11 cellular contexts compared by ENCODE assay signal in the genomic region with DNA sequence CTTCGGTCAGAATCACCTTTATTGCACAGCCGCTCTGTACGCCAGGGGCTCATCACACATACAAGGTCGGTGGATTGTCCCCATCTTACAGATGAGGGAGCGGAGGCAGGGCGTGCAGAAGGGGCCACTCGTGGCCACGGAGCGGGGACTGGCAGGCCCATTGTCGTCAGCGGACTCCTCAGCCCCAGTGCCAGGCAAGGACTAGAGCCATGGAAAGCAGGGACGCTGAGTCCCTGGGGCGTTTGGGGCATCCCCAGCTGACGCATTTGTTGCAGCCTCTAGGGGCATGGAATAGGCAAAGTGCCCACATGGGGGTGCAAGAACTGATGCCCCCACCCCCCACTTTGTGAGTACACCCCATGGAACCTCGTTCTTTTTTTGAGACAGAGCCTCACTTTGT. TPM values are rescaled to one million over a fixed set of nuclear protein-coding genes. Genes with fewer than 3 reads are reported as not detected.
DNase-seq lines count a peak whose midpoint lies in the region; ATAC-seq, FAIRE-seq and TF ChIP-seq lines count a peak whose summit lies in the region.
"Had no signal": no experiment of that assay in that cellular context is flagged by ENCODE, and none has a peak within 500 bp of the region (broad histone marks: within the 10 kb centered on the region; RNA-seq: fewer than 3 reads in every experiment).

No MANE protein-coding gene starts in this region.

- H3K27ac ChIP-seq in OCI-LY1 (ENCODE audit: low read depth, low read length, poor library complexity, severe bottlenecking) (no peak overlapping the region), GM12878 (ENCODE audit: control insufficient read depth, insufficient read depth) (no peak overlapping the region), stomach (no peak overlapping the region)

- peaks cover 14 to 30% of the 10 kb centered on the region in 2 donors for H3K36me3 Mint-ChIP-seq in activated T-cell treated with anti-CD3 and anti-CD28 coated beads, Interleukin-2, amount 50 U/mL, for 72 hours (ENCODE audit: insufficient read depth in 2 of 2)
- peaks cover 47% of the 10 kb centered on the region for H3K36me3 Mint-ChIP-seq in stimulated activated effector memory CD8-positive, alpha-beta T cell treated with anti-CD3 and anti-CD28 coated beads, Interleukin-12 subunit alpha, Interleukin-12 subunit beta, amount 100 ng/mL, for 72 hours

- H3K9me3 ChIP-seq in OCI-LY1 (ENCODE audit: low read length): no peaks in the 10 kb centered on the region
- no peaks in the 10 kb centered on the region for H3K9me3 ChIP-seq in GM12878 (replicated peaks; ENCODE audit: control insufficient read depth, insufficient read depth, low read length)
- no peaks in the 10 kb centered on the region for H3K9me3 ChIP-seq in stomach
- H3K9me3 ChIP-seq: transverse colon had no signal

- intact Hi-C loops in GM12878 (cut with micrococcal nuclease; ENCODE audit: unreplicated experiment) (no loop called here), stomach (cut with DNase I; ENCODE audit: low total_unique reads) (no loop called here)

- peaks cover 95% of the 10 kb centered on the region for H3K4me1 Mint-ChIP-seq in activated T-cell treated with anti-CD3 and anti-CD28 coated beads, Interleukin-2, amount 50 U/mL, for 72 hours (ENCODE audit: low read depth)
- peaks cover 75% of the 10 kb centered on the region for H3K4me1 Mint-ChIP-seq in stimulated activated effector memory CD8-positive, alpha-beta T cell treated with anti-CD3 and anti-CD28 coated beads, Interleukin-12 subunit alpha, Interleukin-12 subunit beta, amount 100 ng/mL, for 72 hours

- TF ChIP-seq EP300 in GM12878 (IDR thresholded peaks at IDR 0.05; ENCODE audit: borderline replicate concordance in 1 of 2, control insufficient read depth in 1 of 2, low read depth in 2 of 2, low read length in 2 of 2) (no peak), stomach (IDR thresholded peaks at IDR 0.05) (no peak)

- CTCF ChIA-PET in GM12878 (lab: Yijun Ruan, JAX): interaction anchor here (1.1 kb wide), 1 partner anchor 95 kb away, joined by 3 read pairs; no protein-coding TSS in a partner anchor

- POLR2A ChIA-PET in GM12878 (lab: Charles Lee): interaction anchor here (1.6 kb wide), 1 partner anchor 35 kb away, joined by 4 read pairs; no protein-coding TSS in a partner anchor

- no peaks in the 10 kb centered on the region for H3K27me3 Mint-ChIP-seq in activated T-cell treated with anti-CD3 and anti-CD28 coated beads, Interleukin-2, amount 50 U/mL, for 72 hours (ENCODE audit: low read depth)

- RAD21 ChIA-PET in GM12878 (lab: Charles Lee; ENCODE audit: unreplicated experiment): interaction anchor here (1.2 to 2.4 kb wide), 2 partner anchors 13 to 49 kb away, joined by 4 to 19 read pairs; no protein-coding TSS in a partner anchor

- no peak overlapping the region for H2AFZ ChIP-seq in OCI-LY1 (ENCODE audit: low read length)
- H2AFZ ChIP-seq in GM12878 (ENCODE audit: control insufficient read depth, low read depth, low read length): no peak overlapping the region

- no peaks in the 10 kb centered on the region for H3K79me2 ChIP-seq in OCI-LY1 (ENCODE audit: insufficient read depth, low read length)
- no peaks in the 10 kb centered on the region for H3K79me2 ChIP-seq in GM12878 (ENCODE audit: control insufficient read depth, insufficient read depth, low read length)

- H3K9me2 ChIP-seq in OCI-LY1 (ENCODE audit: low read depth, low read length): no peaks in the 10 kb centered on the region

- H3K36me3 ChIP-seq in OCI-LY1 (ENCODE audit: insufficient read depth, low read length): no peaks in the 10 kb centered on the region
- H3K36me3 ChIP-seq in GM12878 (ENCODE audit: control insufficient read depth in 2 of 2, insufficient read depth in 2 of 2, low read length in 1 of 2): no peaks in the 10 kb centered on the region
- no peaks in the 10 kb centered on the region for H3K36me3 ChIP-seq in stomach
- H3K36me3 ChIP-seq: transverse colon had no signal

- TF ChIP-seq CTCF in OCI-LY1 (IDR thresholded peaks at IDR 0.05; ENCODE audit: low read length) (no peak), GM12878 (IDR thresholded peaks at IDR 0.05 in 2 of 3, conservative IDR thresholded peaks at IDR 0.05 in 1 of 3; ENCODE audit: control insufficient read depth in 2 of 3, extremely low read depth in 1 of 3, insufficient read depth in 1 of 3, low read depth in 3 of 3, low read length in 3 of 3) (no peak), stomach (IDR thresholded peaks at IDR 0.05) (no peak)

- TF ChIP-seq POLR2A in GM12878 (IDR thresholded peaks at IDR 0.05; ENCODE audit: low read depth, low read length): no peak
- no peak for TF ChIP-seq POLR2A in stomach (IDR thresholded peaks at IDR 0.05)

- peak; percentile 20 to 28 for ATAC-seq in activated T-cell treated with anti-CD3 and anti-CD28 coated beads, Interleukin-2, amount 50 U/mL, for 72 hours (replicated peaks in 1 of 2)
- peak; percentile 7 for ATAC-seq in GM12878
- ATAC-seq in stimulated activated effector memory CD8-positive, alpha-beta T cell treated with anti-CD3 and anti-CD28 coated beads, Interleukin-12 subunit alpha, Interleukin-12 subunit beta, amount 100 ng/mL, for 72 hours: peak; percentile 3
- no peak for ATAC-seq in HG02870 (IDR thresholded peaks at IDR 0.05; ENCODE audit: unreplicated experiment)

- H3K9me3 Mint-ChIP-seq in activated T-cell treated with anti-CD3 and anti-CD28 coated beads, Interleukin-2, amount 50 U/mL, for 72 hours: no peaks in the 10 kb centered on the region
- no peaks in the 10 kb centered on the region for H3K9me3 Mint-ChIP-seq in stimulated activated effector memory CD8-positive, alpha-beta T cell treated with anti-CD3 and anti-CD28 coated beads, Interleukin-12 subunit alpha, Interleukin-12 subunit beta, amount 100 ng/mL, for 72 hours

- SMC1A ChIA-PET in GM12878 (lab: Charles Lee; ENCODE audit: uncharacterized antibody, unreplicated experiment): interaction anchor here (0.8 to 2.8 kb wide), 8 partner anchors 9 to 50 kb away, joined by 3 to 19 read pairs (median 4); no protein-coding TSS in a partner anchor

- H3K4me3 Mint-ChIP-seq in activated T-cell treated with anti-CD3 and anti-CD28 coated beads, Interleukin-2, amount 50 U/mL, for 72 hours: peak overlapping the region; percentile 80 to 81
- H3K4me3 Mint-ChIP-seq in stimulated activated effector memory CD8-positive, alpha-beta T cell treated with anti-CD3 and anti-CD28 coated beads, Interleukin-12 subunit alpha, Interleukin-12 subunit beta, amount 100 ng/mL, for 72 hours: peak overlapping the region; percentile 83

- TF ChIP-seq RAD21 in GM12878 (IDR thresholded peaks at IDR 0.05; ENCODE audit: insufficient read depth, low read depth, low read length): no peak

- WGBS in GM12878 (ENCODE audit: insufficient coverage, insufficient replicate concordance, low lambda C conversion rate, missing lambda C conversion rate): 10% methylated on average over 13 of the region's 15 CpGs
- WGBS in stomach, 5 donors: 74 to 86% (median 84%) methylated on average over 15 of the region's 15 CpGs

- peaks cover 4% of the 10 kb centered on the region; the same call in 1 of the 2 replicates for H3K27me3 ChIP-seq in OCI-LY1 (ENCODE audit: insufficient read depth, low read length)
- H3K27me3 ChIP-seq in GM12878 (replicated peaks in 1 of 2; ENCODE audit: control insufficient read depth in 2 of 2, insufficient read depth in 2 of 2, low read length in 1 of 2): no peaks in the 10 kb centered on the region
- no peaks in the 10 kb centered on the region for H3K27me3 ChIP-seq in stomach
- H3K27me3 ChIP-seq: transverse colon had no signal

- no peaks in the 10 kb centered on the region for H3F3A ChIP-seq in OCI-LY1 (ENCODE audit: insufficient read depth, low read length)

- no TSS peak for BruUV-seq in GM12878 (replicated peaks; lab: Mats Ljungman, UMichigan)

- H3K4me3 ChIP-seq in OCI-LY1 (ENCODE audit: low read depth, low read length, poor library complexity, severe bottlenecking) (no peak overlapping the region), GM12878 (no peak overlapping the region), stomach (no peak overlapping the region)

- peak overlapping the region; percentile 92 for H3K27ac Mint-ChIP-seq in activated T-cell treated with anti-CD3 and anti-CD28 coated beads, Interleukin-2, amount 50 U/mL, for 72 hours
- H3K27ac Mint-ChIP-seq in stimulated activated effector memory CD8-positive, alpha-beta T cell treated with anti-CD3 and anti-CD28 coated beads, Interleukin-12 subunit alpha, Interleukin-12 subunit beta, amount 100 ng/mL, for 72 hours: peak overlapping the region; percentile 92

- in situ Hi-C loops in GM12878 (cut with MboI): no loop called here

- FAIRE-seq in GM12878 (lab: Jason Lieb, UNC): no peak

- H4K20me1 ChIP-seq in OCI-LY1 (ENCODE audit: insufficient read depth, low read length) (no peaks in the 10 kb centered on the region), GM12878 (ENCODE audit: control insufficient read depth, insufficient read depth) (no peaks in the 10 kb centered on the region)

- DNase-seq in activated T-cell treated with anti-CD3 and anti-CD28 coated beads, Interleukin-2, amount 50 U/mL, for 72 hours: peak; percentile 49 to 51
- DNase-seq in activated T-cell treated with anti-CD3 and anti-CD28 coated beads, Interleukin-2, amount 50 U/mL, for 1 hour: no peak
- DNase-seq in GM12878 (ENCODE audit: low read depth, low spot score) (no peak), NOMO-1 treated with dmso at 0.1 percent for 144 hours (lab: John Stamatoyannopoulos, UW; ENCODE audit: unreplicated experiment) (no peak), stomach (no peak)
- DNase-seq in stimulated activated effector memory CD8-positive, alpha-beta T cell treated with anti-CD3 and anti-CD28 coated beads, Interleukin-12 subunit alpha, Interleukin-12 subunit beta, amount 100 ng/mL, for 72 hours (ENCODE audit: low spot score in 2 of 2): no peak
- DNase-seq: cortex of kidney, NCI-H345 had no signal

- H3K4me1 ChIP-seq in OCI-LY1 (ENCODE audit: insufficient read depth, low read length, severe bottlenecking): peaks cover 24% of the 10 kb centered on the region
- peaks cover 22% of the 10 kb centered on the region for H3K4me1 ChIP-seq in GM12878 (ENCODE audit: control insufficient read depth, insufficient read depth, low read length)
- H3K4me1 ChIP-seq in stomach: peaks cover 12 to 32% (median 22%) of the 10 kb centered on the region in 4 donors

- H3K9ac ChIP-seq in OCI-LY1 (ENCODE audit: low read length) (no peak overlapping the region; the same call in 1 of the 2 replicates), GM12878 (ENCODE audit: control insufficient read depth, insufficient read depth, low read length) (no peak overlapping the region)

- H3K4me2 ChIP-seq in OCI-LY1 (ENCODE audit: low read length) (peak overlapping the region; percentile 19; the same call in 1 of the 2 replicates), GM12878 (ENCODE audit: control insufficient read depth, insufficient read depth) (0 out of 2 replicates have a peak overlapping the region, but pooled peaks have one; percentile 1)

RNA-seq across cellular contexts. Expression of gene FURIN, which starts 29.8 kb away (rescaled TPM):
- 100 to 1,000 TPM; 604 to 721 TPM for total RNA-seq in activated T-cell treated with anti-CD3 and anti-CD28 coated beads, Interleukin-2, amount 50 U/mL, for 72 hours
- total RNA-seq in GM12878 (2013; cell fraction: nucleolus; rRNA removed): 47.7 and 63.7 TPM in 2 replicates
- total RNA-seq in GM12878 (2014; rRNA removed): 20.8 and 24.5 TPM in 2 replicates
- 9.9 and 11.2 TPM in 2 replicates for total RNA-seq in GM12878 (2014; rRNA removed; fragmentation: Illumina TruSeq; extraction: Trizol)
- total RNA-seq in GM12878 (2021): 36.9 and 39.9 TPM in 2 replicates
- 10.8 TPM for polyA plus RNA-seq in GM12878 (2011; ENCODE audit: low read depth)
- 1.9 and 5.6 TPM in 2 replicates for polyA plus RNA-seq in GM12878 (2011; rRNA removed)
- polyA plus RNA-seq in GM12878 (2011; cell fraction: cytosol; rRNA removed): 8.3 and 8.8 TPM in 2 replicates
- 11.4 and 16.8 TPM in 2 replicates for polyA plus RNA-seq in GM12878 (2011; cell fraction: nucleus; rRNA removed)
- polyA plus RNA-seq in GM12878 (2012): 21.1 and 27.0 TPM in 2 replicates
- polyA plus RNA-seq in GM12878 (2014; fragmentation: Illumina TruSeq; extraction: Trizol): 3.3 and 10.1 TPM in 2 replicates
- polyA plus RNA-seq in GM12878 (2014; fragmentation: Nextera tagmentation; extraction: Ambion mirVana): 1 to 10 TPM in 1 of 2 experiments, under 1 TPM in 1; 0.47 to 1.3 TPM
- 23.2 and 26.3 TPM in 2 replicates for polyA plus RNA-seq in GM12878 (2014; rRNA removed)
- 1 to 10 TPM; 5.6 to 5.9 TPM for polyA plus RNA-seq in GM12878 (2016; fragmentation: Nextera tagmentation; extraction: Ambion mirVana)
- 7.2 and 13.4 TPM in 2 replicates for polyA minus RNA-seq in GM12878 (2011; rRNA and poly(A)+ RNA removed)
- 5.5 and 10.8 TPM in 2 replicates for polyA minus RNA-seq in GM12878 (2011; cell fraction: cytosol; rRNA and poly(A)+ RNA removed)
- polyA minus RNA-seq in GM12878 (2011; cell fraction: nucleus; rRNA and poly(A)+ RNA removed): 5.2 and 5.9 TPM in 2 replicates
- total RNA-seq in stomach: 10 to 100 TPM; 32.7 to 81.1 (median 56.4) TPM
- polyA plus RNA-seq in stomach: 10 to 100 TPM; 13.7 to 26.3 (median 21.0) TPM

RNA-seq across cellular contexts. Expression of gene FES, which starts 45.8 kb away (rescaled TPM):
- 10 to 100 TPM; 68.3 to 81.5 TPM for total RNA-seq in activated T-cell treated with anti-CD3 and anti-CD28 coated beads, Interleukin-2, amount 50 U/mL, for 72 hours
- 21.3 and 22.9 TPM in 2 replicates for total RNA-seq in GM12878 (2013; cell fraction: nucleolus; rRNA removed)
- total RNA-seq in GM12878 (2014; rRNA removed) (19.5 and 21.7 TPM in 2 replicates), GM12878 (2014; rRNA removed; fragmentation: Illumina TruSeq; extraction: Trizol) (6.1 and 7.0 TPM in 2 replicates), GM12878 (2021) (17.7 and 23.9 TPM in 2 replicates), stomach (10 to 100 TPM; 13.8 to 49.1 (median 25.1) TPM)
- 2.3 TPM for polyA plus RNA-seq in GM12878 (2011; ENCODE audit: low read depth)
- polyA plus RNA-seq in GM12878 (2011; rRNA removed) (0.07 and 0.09 TPM in 2 replicates), GM12878 (2014; fragmentation: Illumina TruSeq; extraction: Trizol) (0.60 and 3.8 TPM in 2 replicates), GM12878 (2014; fragmentation: Nextera tagmentation; extraction: Ambion mirVana) (1 to 10 TPM in 1 of 2 experiments, under 1 TPM in 1; 0.56 to 1.0 TPM), GM12878 (2014; rRNA removed) (14.6 and 20.6 TPM in 2 replicates), GM12878 (2016; fragmentation: Nextera tagmentation; extraction: Ambion mirVana) (10 to 100 TPM; 12.7 to 16.1 TPM), stomach (10 to 100 TPM in 1 of 3 donors, 1 to 10 TPM in 2; 8.0 to 11.8 (median 8.9) TPM)
- 0.12 and 0.13 TPM in 2 replicates for polyA plus RNA-seq in GM12878 (2011; cell fraction: cytosol; rRNA removed)
- polyA plus RNA-seq in GM12878 (2011; cell fraction: nucleus; rRNA removed): 0.28 and 0.34 TPM in 2 replicates
- 6.4 and 6.7 TPM in 2 replicates for polyA plus RNA-seq in GM12878 (2012)
- 0.10 TPM in 1 of 2 replicates, not detected in the other for polyA minus RNA-seq in GM12878 (2011; rRNA and poly(A)+ RNA removed)
- 0.83 TPM in 1 of 2 replicates, not detected in the other for polyA minus RNA-seq in GM12878 (2011; cell fraction: cytosol; rRNA and poly(A)+ RNA removed)
- 0.73 and 0.96 TPM in 2 replicates for polyA minus RNA-seq in GM12878 (2011; cell fraction: nucleus; rRNA and poly(A)+ RNA removed)

Comparison
In these comparisons a context has a peak if more than half of its experiments do, and no peak if none do; other contexts are left out.
1. DNase-seq: peak in activated T-cell treated with anti-CD3 and anti-CD28 coated beads, Interleukin-2, amount 50 U/mL, for 72 hours (2 of 2); none in activated T-cell treated with anti-CD3 and anti-CD28 coated beads, Interleukin-2, amount 50 U/mL, for 1 hour (single experiment), GM12878 (single experiment), stimulated activated effector memory CD8-positive, alpha-beta T cell treated with anti-CD3 and anti-CD28 coated beads, Interleukin-12 subunit alpha, Interleukin-12 subunit beta, amount 100 ng/mL, for 72 hours (0 of 2), NOMO-1 treated with dmso at 0.1 percent for 144 hours (single experiment) and stomach (single experiment).
2. RNA of gene FURIN, which starts 29.8 kb away (total RNA-seq): 604 to 721 TPM in activated T-cell treated with anti-CD3 and anti-CD28 coated beads, Interleukin-2, amount 50 U/mL, for 72 hours; 32.7 to 81.1 TPM in stomach and 9.9 to 63.7 TPM in GM12878; every median in the first group is over 4 times any median in the second.